In genomic region chr3:197454014-197454413, GRCh38 we compare ENCODE assay signal across 10 cellular contexts.
DNase-seq lines count a peak whose midpoint lies in the region; ATAC-seq lines count a peak whose summit lies in the region.
"Had no signal": no experiment of that assay in that cellular context is flagged by ENCODE, and none has a peak within 500 bp of the region (broad histone marks: within the 10 kb centered on the region; RNA-seq: fewer than 3 reads in every experiment).

No MANE protein-coding gene starts in this region.

- no peaks in the 10 kb centered on the region for H3K36me3 Mint-ChIP-seq in natural killer cell treated with Interleukin-12 subunit alpha and Interleukin-12 subunit beta and Interleukin-15 and Interleukin-18, amount 100 ng/mL, for 72 hours

- no peak for ATAC-seq in natural killer cell treated with Interleukin-12 subunit alpha and Interleukin-12 subunit beta and Interleukin-15 and Interleukin-18, amount 100 ng/mL, for 72 hours

- H3K9me3 ChIP-seq in adipocyte (ENCODE audit: control insufficient read depth, low read length): no peaks in the 10 kb centered on the region
- no peaks in the 10 kb centered on the region for H3K9me3 ChIP-seq in effector memory CD4-positive, alpha-beta T cell (ENCODE audit: control insufficient read depth, low read length)

- no peaks in the 10 kb centered on the region for H3K9me3 Mint-ChIP-seq in natural killer cell treated with Interleukin-12 subunit alpha and Interleukin-12 subunit beta and Interleukin-15 and Interleukin-18, amount 100 ng/mL, for 72 hours
- H3K9me3 Mint-ChIP-seq: stimulated activated naive CD8-positive, alpha-beta T cell treated with anti-CD3 and anti-CD28 coated beads, Interleukin-15, Interleukin-2, amounts not matched to agents 100 ng/mL and 50 ng/mL, for 24 hours had no signal

- no peak overlapping the region for H3K9ac ChIP-seq in adipocyte (ENCODE audit: low read length)

- H3K36me3 ChIP-seq in adipocyte (ENCODE audit: control insufficient read depth, insufficient read depth, low read length, severe bottlenecking): no peaks in the 10 kb centered on the region
- H3K36me3 ChIP-seq in effector memory CD4-positive, alpha-beta T cell (ENCODE audit: control insufficient read depth, insufficient read depth, low read length): no peaks in the 10 kb centered on the region

- H3K27me3 Mint-ChIP-seq in natural killer cell treated with Interleukin-12 subunit alpha and Interleukin-12 subunit beta and Interleukin-15 and Interleukin-18, amount 100 ng/mL, for 72 hours: no peaks in the 10 kb centered on the region
- H3K27me3 Mint-ChIP-seq: stimulated activated naive CD8-positive, alpha-beta T cell treated with anti-CD3 and anti-CD28 coated beads, Interleukin-15, Interleukin-2, amounts not matched to agents 100 ng/mL and 50 ng/mL, for 24 hours had no signal

- H3K27me3 ChIP-seq in adipocyte (replicated peaks; ENCODE audit: control insufficient read depth, insufficient read depth, low read length): peaks cover 10% of the 10 kb centered on the region
- H3K27me3 ChIP-seq in effector memory CD4-positive, alpha-beta T cell (replicated peaks; ENCODE audit: control insufficient read depth, insufficient read depth, low read length, poor library complexity, severe bottlenecking): no peaks in the 10 kb centered on the region

- no peak overlapping the region for H3K4me3 ChIP-seq in adipocyte (ENCODE audit: low read length)
- H3K4me3 ChIP-seq in effector memory CD4-positive, alpha-beta T cell (ENCODE audit: insufficient read depth, low read depth, low read length, poor library complexity, severe bottlenecking): no peak overlapping the region

- DNase-seq in NCI-H1694 treated with DMSO at 0.1 percent for 48 hours (lab: John Stamatoyannopoulos, UW) (peak; percentile 40), NCI-H1694 (lab: John Stamatoyannopoulos, UW) (no peak), HT-29 (ENCODE audit: low spot score) (peak; percentile 39), adipocyte (ENCODE audit: low read depth) (peak; percentile 6), islet precursor cell (no peak), T1000 (lab: John Stamatoyannopoulos, UW) (no peak)
- no peak for DNase-seq in natural killer cell treated with Interleukin-12 subunit alpha and Interleukin-12 subunit beta and Interleukin-15 and Interleukin-18, amount 100 ng/mL, for 72 hours (ENCODE audit: low spot score)
- no peak for DNase-seq in effector memory CD4-positive, alpha-beta T cell
- DNase-seq: left cardiac atrium had no signal

- no peak overlapping the region for H3K27ac ChIP-seq in effector memory CD4-positive, alpha-beta T cell (ENCODE audit: insufficient read depth, low read length, poor library complexity, severe bottlenecking)

- peak overlapping the region in 1 of 2 donors; percentile 4 for H3K27ac Mint-ChIP-seq in natural killer cell treated with Interleukin-12 subunit alpha and Interleukin-12 subunit beta and Interleukin-15 and Interleukin-18, amount 100 ng/mL, for 72 hours
- H3K27ac Mint-ChIP-seq: stimulated activated naive CD8-positive, alpha-beta T cell treated with anti-CD3 and anti-CD28 coated beads, Interleukin-15, Interleukin-2, amounts not matched to agents 100 ng/mL and 50 ng/mL, for 24 hours had no signal

- H3K4me1 Mint-ChIP-seq in natural killer cell treated with Interleukin-12 subunit alpha and Interleukin-12 subunit beta and Interleukin-15 and Interleukin-18, amount 100 ng/mL, for 72 hours (ENCODE audit: low read depth in 2 of 2): peaks cover 15 to 18% of the 10 kb centered on the region in 2 donors

- H3K4me1 ChIP-seq in adipocyte (ENCODE audit: control insufficient read depth, insufficient read depth, low read length): peaks cover 16% of the 10 kb centered on the region
- no peaks in the 10 kb centered on the region for H3K4me1 ChIP-seq in effector memory CD4-positive, alpha-beta T cell (ENCODE audit: control insufficient read depth, insufficient read depth, low read length, poor library complexity, severe bottlenecking)

- peak overlapping the region; percentile 15 for H3K4me3 Mint-ChIP-seq in natural killer cell treated with Interleukin-12 subunit alpha and Interleukin-12 subunit beta and Interleukin-15 and Interleukin-18, amount 100 ng/mL, for 72 hours
- H3K4me3 Mint-ChIP-seq: stimulated activated naive CD8-positive, alpha-beta T cell treated with anti-CD3 and anti-CD28 coated beads, Interleukin-15, Interleukin-2, amounts not matched to agents 100 ng/mL and 50 ng/mL, for 24 hours had no signal

Comparison
In these comparisons a context has a peak if more than half of its experiments do, and no peak if none do; other contexts are left out.
1. DNase-seq: peak in NCI-H1694 treated with DMSO at 0.1 percent for 48 hours (single experiment), HT-29 (single experiment) and adipocyte (single experiment); none in NCI-H1694 (single experiment), natural killer cell treated with Interleukin-12 subunit alpha and Interleukin-12 subunit beta and Interleukin-15 and Interleukin-18, amount 100 ng/mL, for 72 hours (single experiment), islet precursor cell (single experiment), effector memory CD4-positive, alpha-beta T cell (0 of 3) and T1000 (single experiment).